In genomic region chr4:113750734-113751133, GRCh38 we compare ENCODE assay signal across 1 cellular context.
TF ChIP-seq lines count a peak whose summit lies in the region.

No MANE protein-coding gene starts in this region.

TF ChIP-seq in HepG2, 621 proteins besides CTCF, POLR2A, EP300 and RAD21:
- TF ChIP-seq ZMYM3 (CRISPR knock-in tag; IDR thresholded peaks at IDR 0.05) (0 out of 2 replicates have a peak, but pooled peaks have one; percentile 15), XBP1 (CRISPR knock-in tag; IDR thresholded peaks at IDR 0.05) (no peak), POGZ (CRISPR knock-in tag; IDR thresholded peaks at IDR 0.05) (0 out of 2 replicates have a peak, but pooled peaks have one; percentile 40), NFE2 (CRISPR knock-in tag; IDR thresholded peaks at IDR 0.05) (no peak), ZNF468 (CRISPR knock-in tag; IDR thresholded peaks at IDR 0.05) (no peak), KDM1A (CRISPR knock-in tag; IDR thresholded peaks at IDR 0.05) (0 out of 2 replicates have a peak, but pooled peaks have one; percentile 45), ZNF674 (CRISPR knock-in tag; IDR thresholded peaks at IDR 0.05; ENCODE audit: low read depth) (no peak), ZNF775 (CRISPR knock-in tag; IDR thresholded peaks at IDR 0.05; ENCODE audit: borderline replicate concordance) (no peak), NR2F6 (IDR thresholded peaks at IDR 0.05) (no peak), NR2F6 (CRISPR knock-in tag; IDR thresholded peaks at IDR 0.05) (no peak), ZNF746 (CRISPR knock-in tag; IDR thresholded peaks at IDR 0.05) (no peak)
- TF ChIP-seq, protein P1, sequence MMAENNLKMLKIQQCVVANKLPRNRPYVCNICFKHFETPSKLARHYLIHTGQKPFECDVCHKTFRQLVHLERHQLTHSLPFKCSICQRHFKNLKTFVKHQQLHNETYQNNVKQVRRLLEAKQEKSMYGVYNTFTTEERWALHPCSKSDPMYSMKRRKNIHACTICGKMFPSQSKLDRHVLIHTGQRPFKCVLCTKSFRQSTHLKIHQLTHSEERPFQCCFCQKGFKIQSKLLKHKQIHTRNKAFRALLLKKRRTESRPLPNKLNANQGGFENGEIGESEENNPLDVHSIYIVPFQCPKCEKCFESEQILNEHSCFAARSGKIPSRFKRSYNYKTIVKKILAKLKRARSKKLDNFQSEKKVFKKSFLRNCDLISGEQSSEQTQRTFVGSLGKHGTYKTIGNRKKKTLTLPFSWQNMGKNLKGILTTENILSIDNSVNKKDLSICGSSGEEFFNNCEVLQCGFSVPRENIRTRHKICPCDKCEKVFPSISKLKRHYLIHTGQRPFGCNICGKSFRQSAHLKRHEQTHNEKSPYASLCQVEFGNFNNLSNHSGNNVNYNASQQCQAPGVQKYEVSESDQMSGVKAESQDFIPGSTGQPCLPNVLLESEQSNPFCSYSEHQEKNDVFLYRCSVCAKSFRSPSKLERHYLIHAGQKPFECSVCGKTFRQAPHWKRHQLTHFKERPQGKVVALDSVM (CRISPR knock-in tag; IDR thresholded peaks at IDR 0.05), result peak; percentile 95
